ENCODE assay signal across 17 cellular contexts in genomic region chr9:16461231-16461840, GRCh38.
DNase-seq lines count a peak whose midpoint lies in the region; TF ChIP-seq lines count a peak whose summit lies in the region.
"Had no signal": no experiment of that assay in that cellular context is flagged by ENCODE, and none has a peak within 500 bp of the region (broad histone marks: within the 10 kb centered on the region; RNA-seq: fewer than 3 reads in every experiment).

No MANE protein-coding gene starts in this region.

- H3K27me3 ChIP-seq in HUES48 (ENCODE audit: control insufficient read depth, insufficient read depth, low read length): no peaks in the 10 kb centered on the region
- H3K27me3 ChIP-seq in uterus: no peaks in the 10 kb centered on the region
- H3K27me3 ChIP-seq: esophagus muscularis mucosa, ovary had no signal

- H3K4me1 ChIP-seq in HUES48 (ENCODE audit: control insufficient read depth, insufficient read depth, low read length) (peaks cover 41% of the 10 kb centered on the region), mesodermal cell (ENCODE audit: control insufficient read depth, insufficient read depth, low read length, poor library complexity, severe bottlenecking) (peaks cover 4% of the 10 kb centered on the region), uterus (peaks cover 0 to 7% of the 10 kb centered on the region in 2 donors)

- 64 to 72% methylated on average over 5 of the region's 10 CpGs for WGBS in mesodermal cell (ENCODE audit: insufficient coverage in 2 of 2), 2 experiments

- H3K27ac ChIP-seq in HUES48 (ENCODE audit: low read depth, low read length) (peak overlapping the region; percentile 31), mesodermal cell (ENCODE audit: low read depth, low read length, severe bottlenecking) (peak overlapping the region; percentile 29), uterus (no peak overlapping the region)

- no peaks in the 10 kb centered on the region for H3K9me3 ChIP-seq in HUES48 (ENCODE audit: control insufficient read depth, insufficient read depth, low read length)
- H3K9me3 ChIP-seq in mesodermal cell (ENCODE audit: control insufficient read depth, low read length): no peaks in the 10 kb centered on the region
- H3K9me3 ChIP-seq in uterus: no peaks in the 10 kb centered on the region
- H3K9me3 ChIP-seq: esophagus muscularis mucosa, ovary had no signal

- intact Hi-C loops in uterus (cut with DNase I; ENCODE audit: low total_unique reads): no loop called here

- H3K36me3 ChIP-seq in HUES48 (ENCODE audit: control insufficient read depth, insufficient read depth, low read length) (no peaks in the 10 kb centered on the region), mesodermal cell (ENCODE audit: control insufficient read depth, insufficient read depth, low read length) (no peaks in the 10 kb centered on the region), uterus (no peaks in the 10 kb centered on the region)
- H3K36me3 ChIP-seq: esophagus muscularis mucosa, ovary had no signal

- TF ChIP-seq POLR2A in uterus (IDR thresholded peaks at IDR 0.05): no peak

- DNase-seq in D341Med (ENCODE audit: low spot score): peak; percentile 25
- peak; percentile 64 for DNase-seq in epithelial cell of proximal tubule (ENCODE audit: low read depth)
- no peak for DNase-seq in NCI-H748 (lab: John Stamatoyannopoulos, UW; ENCODE audit: unreplicated experiment)
- DNase-seq in uterus: no peak
- DNase-seq in amygdala (lab: John Stamatoyannopoulos, UW): no peak
- DNase-seq in Ammon's horn (ENCODE audit: low spot score): no peak
- DNase-seq: activated CD4-positive, alpha-beta T cell treated with anti-CD3 and anti-CD28 coated beads, Interleukin-2, amount 50 U/mL, for 1 hour; anterior cingulate cortex; cortex of kidney; DND-41; NCI-H1694; ovary; SIG-M5; substantia nigra had no signal

- H3K4me3 ChIP-seq in HUES48 (ENCODE audit: low read depth, low read length) (no peak overlapping the region; the same call in 1 of the 2 replicates), epithelial cell of proximal tubule (ENCODE audit: low read depth, low read length) (no peak overlapping the region), mesodermal cell (ENCODE audit: extremely low read depth, insufficient read depth, low read length, poor library complexity, severe bottlenecking) (no peak overlapping the region), uterus (no peak overlapping the region)
- H3K4me3 ChIP-seq: esophagus muscularis mucosa, ovary had no signal

- no peak for TF ChIP-seq CTCF in epithelial cell of proximal tubule (conservative IDR thresholded peaks at IDR 0.05; ENCODE audit: low read depth, low read length)
- TF ChIP-seq CTCF in uterus (IDR thresholded peaks at IDR 0.05): no peak

- H3K9ac ChIP-seq in HUES48 (ENCODE audit: low read depth, low read length): no peak overlapping the region

Comparison
In these comparisons a context has a peak if more than half of its experiments do, and no peak if none do; other contexts are left out.
1. DNase-seq: peak in D341Med (single experiment) and epithelial cell of proximal tubule (single experiment); none in NCI-H748 (single experiment), uterus (0 of 2), amygdala (0 of 56) and Ammon's horn (single experiment).
2. H3K27ac ChIP-seq: peak in HUES48 (single experiment) and mesodermal cell (single experiment); none in uterus (0 of 2).